9 cellular contexts compared by ENCODE assay signal in the genomic region with DNA sequence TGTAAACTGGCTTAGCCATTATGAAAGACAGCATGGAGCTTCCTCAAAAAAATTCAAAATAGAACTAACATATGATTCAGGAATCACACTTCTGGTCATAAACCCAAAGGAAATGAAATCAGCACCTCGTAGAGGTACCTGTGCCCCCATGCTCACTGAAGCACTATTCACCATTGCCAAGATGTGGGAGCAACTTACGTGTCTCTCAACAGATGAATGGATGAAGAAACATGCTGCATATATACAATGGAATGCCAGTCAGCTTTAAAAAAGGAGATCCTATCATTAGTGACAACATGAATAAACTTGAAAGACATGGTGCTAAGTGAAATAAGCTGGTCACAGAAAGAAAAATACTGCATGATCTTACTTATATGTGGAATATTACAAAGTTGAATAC. TPM values are rescaled to one million over a fixed set of nuclear protein-coding genes. Genes with fewer than 3 reads are reported as not detected.
"Had no signal": no experiment of that assay in that cellular context is flagged by ENCODE, and none has a peak within 500 bp of the region (broad histone marks: within the 10 kb centered on the region; RNA-seq: fewer than 3 reads in every experiment).

No MANE protein-coding gene starts in this region.

- ATAC-seq: GM23338, HCT116, K562 had no signal

- H3K27ac Mint-ChIP-seq: GM23338, HFFc6 had no signal

- H2AFZ ChIP-seq: GM23338 had no signal

- H3K4me1 Mint-ChIP-seq: GM23338 had no signal

- DNase-seq: H7, HFFc6, IMR-90 had no signal

- H3K9me3 Mint-ChIP-seq: GM23338, HFFc6 had no signal

- H3K4me3 Mint-ChIP-seq: GM23338, HFFc6 had no signal

- H3K4me3 ChIP-seq: GM23338, HAP-1, K562 had no signal

- H3K4me1 ChIP-seq: HAP-1 had no signal

- H3K36me3 ChIP-seq: HAP-1 had no signal

- H3K4me2 ChIP-seq: GM23338 had no signal

- H3K9me3 ChIP-seq: HAP-1 had no signal

RNA-seq across cellular contexts. Expression of a gene that starts 8.2 kb away (rescaled TPM):
- total RNA-seq: GM23338, H1, H7, HFFc6, HT-29, IMR-90, K562 had no signal
- polyA plus RNA-seq: GM23338, IMR-90, K562 had no signal

RNA-seq across cellular contexts. Expression of a gene that starts 28.1 kb away (rescaled TPM):
- total RNA-seq: HFFc6, HT-29, IMR-90 had no signal
- polyA plus RNA-seq: IMR-90 had no signal
